In the genomic region with DNA sequence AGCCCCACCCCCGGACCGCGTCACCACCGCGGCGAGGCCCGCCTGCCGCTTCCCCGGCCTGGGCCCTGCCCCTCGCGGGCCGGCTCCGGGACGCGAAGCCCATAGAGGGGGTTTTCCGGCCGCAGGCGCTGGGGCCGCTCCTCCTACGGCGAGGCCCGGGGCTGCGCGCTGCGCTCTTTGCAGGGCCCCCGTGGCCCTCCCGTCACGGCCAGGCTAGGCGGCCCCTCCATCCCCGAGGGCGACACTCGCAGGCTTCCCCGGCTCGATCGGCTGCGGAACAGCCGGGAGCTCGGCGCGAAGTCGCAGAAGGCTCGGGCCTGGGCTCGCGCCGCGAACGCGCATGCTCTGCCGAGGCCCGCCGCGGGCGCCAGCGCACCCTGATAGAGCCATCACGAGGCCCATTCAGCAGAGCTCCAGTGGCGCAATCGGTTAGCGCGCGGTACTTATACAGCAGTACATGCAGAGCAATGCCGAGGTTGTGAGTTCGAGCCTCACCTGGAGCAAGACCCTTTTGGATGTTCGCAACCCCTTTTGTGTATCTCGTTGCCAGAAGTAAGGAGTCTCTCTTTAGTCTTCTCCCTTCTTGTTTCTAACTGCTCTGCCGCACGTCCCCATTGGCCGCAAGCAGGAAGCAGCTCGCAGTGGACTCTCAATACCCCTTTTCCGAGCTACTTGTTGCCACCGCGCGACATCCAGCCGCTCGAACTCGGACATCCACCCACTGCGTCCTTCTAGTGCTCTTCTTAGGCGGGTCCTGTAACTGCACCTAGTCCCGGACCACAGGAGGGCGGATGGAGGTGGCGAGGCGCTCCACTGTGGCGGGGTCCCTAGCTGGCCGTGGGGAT, we compare ENCODE assay signal across 8 cellular contexts. TPM values are rescaled to one million over a fixed set of nuclear protein-coding genes. Genes with fewer than 3 reads are reported as not detected.
DNase-seq lines count a peak whose midpoint lies in the region; ATAC-seq lines count a peak whose summit lies in the region.

No MANE protein-coding gene starts in this region.

- no peaks in the 10 kb centered on the region for H3K27me3 ChIP-seq in layer of hippocampus (ENCODE audit: control insufficient read depth, insufficient read depth, low read length)

- DNase-seq in AML-193 (lab: John Stamatoyannopoulos, UW) (peak; percentile 91 to 92), NCI-H446 treated with DMSO at 0.1 percent for 48 hours (lab: John Stamatoyannopoulos, UW) (peak; percentile 88), cerebellum (ENCODE audit: low spot score) (peak; percentile 88)
- DNase-seq in activated CD4-positive, alpha-beta T cell treated with anti-CD3 and anti-CD28 coated beads for 1 hour = peak; percentile 94
- peak; percentile 80 to 95 (median 89) for DNase-seq in stimulated activated CD4-positive, alpha-beta T cell treated with anti-CD3 and anti-CD28 coated beads, Interleukin-1b, Interleukin-23, amount 100 ng/mL, for 24 hours (ENCODE audit: low read depth in 4 of 4, low spot score in 1 of 4)

- H3K27ac ChIP-seq in layer of hippocampus (ENCODE audit: low read depth, low read length) = peak overlapping the region; percentile 99

- ATAC-seq in GM19043 (IDR thresholded peaks at IDR 0.05; ENCODE audit: low read depth, unreplicated experiment) (peak; percentile 58), HG03378 (IDR thresholded peaks at IDR 0.05; ENCODE audit: unreplicated experiment) (peak; percentile 75)

RNA-seq across cellular contexts. Expression of a gene that starts 18.0 kb away (rescaled TPM):
- 2.7 TPM for total RNA-seq in cerebellum

RNA-seq across cellular contexts. Expression of a gene that starts 46.4 kb away (rescaled TPM):
- total RNA-seq in cerebellum = 0.18 TPM

Comparison
In these comparisons a context has a peak if more than half of its experiments do, and no peak if none do; other contexts are left out.
1. Peak in every context shown above with its lines: DNase-seq, ATAC-seq and H3K27ac ChIP-seq.